ENCODE assay signal across 1 cellular context in genomic region chr5:134099288-134099872, GRCh38.
TF ChIP-seq lines count a peak whose summit lies in the region.

No MANE protein-coding gene starts in this region.

TF ChIP-seq in HepG2, 621 proteins besides CTCF, POLR2A, EP300 and RAD21 (continued from another document):
- TF ChIP-seq HNF1B (CRISPR knock-in tag; IDR thresholded peaks at IDR 0.05) (peak; percentile 63; the same call in 1 of the 2 replicates), SOX5 (CRISPR knock-in tag; IDR thresholded peaks at IDR 0.05; ENCODE audit: borderline replicate concordance) (no peak), BHLHE40 (IDR thresholded peaks at IDR 0.05; ENCODE audit: low read length) (no peak), NR2F6 (IDR thresholded peaks at IDR 0.05) (peak; percentile 55; the same call in 1 of the 2 replicates), NR2F6 (CRISPR knock-in tag; IDR thresholded peaks at IDR 0.05) (peak; percentile 37; the same call in 1 of the 2 replicates), ZBTB21 (CRISPR knock-in tag; IDR thresholded peaks at IDR 0.05) (no peak), MAFK (conservative IDR thresholded peaks at IDR 0.05 in 1 of 2, IDR thresholded peaks at IDR 0.05 in 1 of 2; ENCODE audit: low read length in 2 of 2) (no peak), PATZ1 (CRISPR knock-in tag; IDR thresholded peaks at IDR 0.05) (0 out of 2 replicates have a peak, but pooled peaks have one; percentile 16), FOXC1 (CRISPR knock-in tag; IDR thresholded peaks at IDR 0.05; ENCODE audit: borderline replicate concordance) (no peak), E2F1 (CRISPR knock-in tag; IDR thresholded peaks at IDR 0.05) (no peak), GTF3A (CRISPR knock-in tag; conservative IDR thresholded peaks at IDR 0.05) (no peak), ZNF781 (CRISPR knock-in tag; IDR thresholded peaks at IDR 0.05; ENCODE audit: borderline replicate concordance, not compliant biosample characterization) (no peak), CHD2 (IDR thresholded peaks at IDR 0.05; ENCODE audit: low read depth, low read length) (no peak), ZNF83 (CRISPR knock-in tag; IDR thresholded peaks at IDR 0.05; ENCODE audit: borderline replicate concordance) (no peak), ZBTB14 (CRISPR knock-in tag; IDR thresholded peaks at IDR 0.05) (no peak), RELA (CRISPR knock-in tag; IDR thresholded peaks at IDR 0.05) (no peak), SNRNP70 (IDR thresholded peaks at IDR 0.05; ENCODE audit: low read depth, low read length) (no peak), RNF2 (conservative IDR thresholded peaks at IDR 0.05; ENCODE audit: low read depth) (no peak), ARNTL (CRISPR knock-in tag; IDR thresholded peaks at IDR 0.05) (peak; percentile 15; the same call in 1 of the 2 replicates), PBX3 (CRISPR knock-in tag; IDR thresholded peaks at IDR 0.05; ENCODE audit: borderline replicate concordance) (no peak), ZNF660 (CRISPR knock-in tag; IDR thresholded peaks at IDR 0.05; ENCODE audit: borderline replicate concordance, low read depth) (no peak), SETDB1 (CRISPR knock-in tag; IDR thresholded peaks at IDR 0.05; ENCODE audit: borderline replicate concordance) (0 out of 2 replicates have a peak, but pooled peaks have one; percentile 19), TBL1XR1 (IDR thresholded peaks at IDR 0.05; ENCODE audit: borderline replicate concordance, low read length, partially characterized antibody) (no peak), ETS1 (CRISPR knock-in tag; IDR thresholded peaks at IDR 0.05) (no peak), ZFP91 (CRISPR knock-in tag; IDR thresholded peaks at IDR 0.05; ENCODE audit: borderline replicate concordance) (peak; percentile 17; the same call in 1 of the 2 replicates), ZMYM3 (CRISPR knock-in tag; IDR thresholded peaks at IDR 0.05) (no peak), ZMYM4 (CRISPR knock-in tag; IDR thresholded peaks at IDR 0.05) (no peak), KDM2A (CRISPR knock-in tag; IDR thresholded peaks at IDR 0.05; ENCODE audit: borderline replicate concordance, low read depth) (0 out of 2 replicates have a peak, but pooled peaks have one; percentile 18), RBM39 (IDR thresholded peaks at IDR 0.05; ENCODE audit: low read depth, low read length, poor library complexity, severe bottlenecking) (no peak), GZF1 (CRISPR knock-in tag; IDR thresholded peaks at IDR 0.05) (no peak), FOXK2 (IDR thresholded peaks at IDR 0.05) (no peak), HNRNPLL (IDR thresholded peaks at IDR 0.05; ENCODE audit: low read depth, low read length, poor library complexity, severe bottlenecking) (no peak), GLMP (CRISPR knock-in tag; IDR thresholded peaks at IDR 0.05; ENCODE audit: borderline replicate concordance) (no peak), GATAD2A (CRISPR knock-in tag; IDR thresholded peaks at IDR 0.05) (no peak), ZNF850 (CRISPR knock-in tag; conservative IDR thresholded peaks at IDR 0.05) (no peak)
